8 cellular contexts compared by ENCODE assay signal in genomic region chr4:151099976-151100417, GRCh38. TPM values are rescaled to one million over a fixed set of nuclear protein-coding genes. Genes with fewer than 3 reads are reported as not detected.
DNase-seq lines count a peak whose midpoint lies in the region; ATAC-seq and TF ChIP-seq lines count a peak whose summit lies in the region.

No MANE protein-coding gene starts in this region.

- H3K27me3 Mint-ChIP-seq in stimulated activated naive CD8-positive, alpha-beta T cell treated with anti-CD3 and anti-CD28 coated beads, Interleukin-15, Interleukin-2, amounts not matched to agents 100 ng/mL and 50 ng/mL, for 24 hours: no peaks in the 10 kb centered on the region
- peaks cover 0 to 10% of the 10 kb centered on the region in 2 donors for H3K27me3 Mint-ChIP-seq in effector memory CD8-positive, alpha-beta T cell

- no peak for DNase-seq in stimulated activated naive CD8-positive, alpha-beta T cell treated with anti-CD3 and anti-CD28 coated beads, Interleukin-15, Interleukin-2, amounts not matched to agents 100 U/mL and 50 U/mL, for 24 hours
- DNase-seq in Panc1 (ENCODE audit: low read depth, low spot score): no peak
- peak in 1 of 3 experiments; percentile 5 for DNase-seq in effector memory CD8-positive, alpha-beta T cell
- no peak for DNase-seq in effector CD8-positive, alpha-beta T cell (lab: John Stamatoyannopoulos, UW)

- peak overlapping the region; percentile 99 for H3K27ac Mint-ChIP-seq in stimulated activated naive CD8-positive, alpha-beta T cell treated with anti-CD3 and anti-CD28 coated beads, Interleukin-15, Interleukin-2, amounts not matched to agents 100 ng/mL and 50 ng/mL, for 24 hours
- H3K27ac Mint-ChIP-seq in effector memory CD8-positive, alpha-beta T cell: peak overlapping the region; percentile 96 to 98

- no peak for TF ChIP-seq CTCF in Panc1 (IDR thresholded peaks at IDR 0.05)

- peak overlapping the region; percentile 97 for H3K4me3 Mint-ChIP-seq in stimulated activated naive CD8-positive, alpha-beta T cell treated with anti-CD3 and anti-CD28 coated beads, Interleukin-15, Interleukin-2, amounts not matched to agents 100 ng/mL and 50 ng/mL, for 24 hours
- H3K4me3 Mint-ChIP-seq in effector memory CD8-positive, alpha-beta T cell: peak overlapping the region; percentile 94 to 96

- BruUV-seq in Panc1 (replicated peaks; lab: Mats Ljungman, UMichigan): TSS peak; percentile 71

- peak overlapping the region; percentile 97 for H3K27ac ChIP-seq in Panc1 (ENCODE audit: low read length)

- CTCF ChIA-PET in Panc1 (lab: Charles Lee): no interaction called here

- H3K36me3 ChIP-seq in Panc1 (ENCODE audit: control insufficient read depth, insufficient read depth, low read length): peaks cover 30% of the 10 kb centered on the region

- POLR2A ChIA-PET in Panc1 (lab: Charles Lee): no interaction called here

- H3K4me3 ChIP-seq in Panc1 (ENCODE audit: low read depth in 2 of 2, low read length in 2 of 2): peak overlapping the region; percentile 100
- H3K4me3 ChIP-seq in mononuclear cell (ENCODE audit: low read length): peak overlapping the region; percentile 99

- peaks cover 54% of the 10 kb centered on the region for H3K36me3 Mint-ChIP-seq in stimulated activated naive CD8-positive, alpha-beta T cell treated with anti-CD3 and anti-CD28 coated beads, Interleukin-15, Interleukin-2, amounts not matched to agents 100 ng/mL and 50 ng/mL, for 24 hours (ENCODE audit: low read depth)
- peaks cover 61% of the 10 kb centered on the region for H3K36me3 Mint-ChIP-seq in effector memory CD8-positive, alpha-beta T cell (ENCODE audit: insufficient read depth)

- H3K27me3 ChIP-seq in Panc1 (ENCODE audit: control insufficient read depth, insufficient read depth, low read length) (no peaks in the 10 kb centered on the region), mononuclear cell (ENCODE audit: insufficient read depth, low read length) (no peaks in the 10 kb centered on the region)

- H3K4me1 ChIP-seq in Panc1 (ENCODE audit: control insufficient read depth, insufficient read depth, low read length): no peaks in the 10 kb centered on the region; the same call in 1 of the 2 replicates
- peaks cover 35% of the 10 kb centered on the region for H3K4me1 ChIP-seq in mononuclear cell (ENCODE audit: insufficient read depth, low read length)

- H3K4me1 Mint-ChIP-seq in stimulated activated naive CD8-positive, alpha-beta T cell treated with anti-CD3 and anti-CD28 coated beads, Interleukin-15, Interleukin-2, amounts not matched to agents 100 ng/mL and 50 ng/mL, for 24 hours (ENCODE audit: low read depth): peaks cover 65% of the 10 kb centered on the region
- H3K4me1 Mint-ChIP-seq in effector memory CD8-positive, alpha-beta T cell (ENCODE audit: low read depth in 2 of 2): peaks cover 21 to 22% of the 10 kb centered on the region in 2 donors

- in situ Hi-C loops in Panc1 (cut with HindIII; ENCODE audit: low pct_unique_long_range_greater_than_20kb, low sequenced_read_pairs): no loop called here

- no peak for ATAC-seq in stimulated activated naive CD8-positive, alpha-beta T cell treated with anti-CD3 and anti-CD28 coated beads, Interleukin-15, Interleukin-2, amounts not matched to agents 100 U/mL and 50 U/mL, for 24 hours
- peak; percentile 22 for ATAC-seq in Panc1
- ATAC-seq in effector memory CD8-positive, alpha-beta T cell (replicated peaks): no peak
- ATAC-seq in GM21390 (IDR thresholded peaks at IDR 0.05; ENCODE audit: unreplicated experiment): no peak
- ATAC-seq in HG03108 (IDR thresholded peaks at IDR 0.05; ENCODE audit: unreplicated experiment): no peak

- H3K9me3 Mint-ChIP-seq in stimulated activated naive CD8-positive, alpha-beta T cell treated with anti-CD3 and anti-CD28 coated beads, Interleukin-15, Interleukin-2, amounts not matched to agents 100 ng/mL and 50 ng/mL, for 24 hours: no peaks in the 10 kb centered on the region
- no peaks in the 10 kb centered on the region for H3K9me3 Mint-ChIP-seq in effector memory CD8-positive, alpha-beta T cell

- intact Hi-C loops in Panc1 (cut with micrococcal nuclease; ENCODE audit: unreplicated experiment): no loop called here

- H3K9me3 ChIP-seq in Panc1 (ENCODE audit: control insufficient read depth, insufficient read depth, low read depth, low read length) (no peaks in the 10 kb centered on the region), mononuclear cell (ENCODE audit: low read depth, low read length) (no peaks in the 10 kb centered on the region)

RNA-seq across cellular contexts. Expression of gene RPS3A, which starts 0.6 kb away (rescaled TPM):
- 918 TPM for total RNA-seq in Panc1 (2021; ENCODE audit: unreplicated experiment)
- polyA plus RNA-seq in Panc1 (2012; ENCODE audit: insufficient read length): 613 TPM
- total RNA-seq in mononuclear cell: 5,717 TPM
